18 cellular contexts compared by ENCODE assay signal in the genomic region with DNA sequence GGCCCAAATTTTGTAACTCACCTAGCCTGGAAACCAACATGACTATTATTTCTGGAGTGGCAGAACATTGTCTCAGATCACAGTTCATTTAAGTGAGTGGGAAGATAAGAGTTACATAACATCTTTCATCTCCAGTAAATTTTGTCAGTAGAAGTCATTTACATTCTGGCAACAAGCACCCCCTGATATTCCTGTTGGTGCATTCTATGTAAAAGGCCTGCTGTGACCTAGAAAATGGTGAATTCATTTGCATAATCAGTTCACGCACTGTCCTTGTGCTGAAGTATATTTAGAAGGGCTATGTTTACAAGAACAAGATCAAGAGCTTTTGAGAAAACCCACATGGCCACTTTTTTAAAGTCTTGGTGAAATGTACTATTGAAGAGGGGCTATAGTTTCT.
"Had no signal": no experiment of that assay in that cellular context is flagged by ENCODE, and none has a peak within 500 bp of the region (broad histone marks: within the 10 kb centered on the region; RNA-seq: fewer than 3 reads in every experiment).

No MANE protein-coding gene starts in this region.

- H3K36me3 ChIP-seq: heart left ventricle, sigmoid colon, thoracic aorta had no signal

- H3K4me3 ChIP-seq: coronary artery, heart left ventricle, psoas muscle, sigmoid colon, skin epidermis, thoracic aorta had no signal

- DNase-seq: effector CD4-positive, alpha-beta T cell; endodermal cell; foreskin melanocyte; heart left ventricle; hippocampal formation; kidney glomerular epithelial cell; naive thymus-derived CD4-positive, alpha-beta T cell; nephron progenitor cell; psoas muscle; sigmoid colon; stimulated activated CD4-positive, alpha-beta T cell treated with anti-CD3 and anti-CD28 coated beads, Interleukin-2, amount 100 ng/mL, for 24 hours; stimulated activated CD4-positive, alpha-beta T cell treated with anti-CD3 and anti-CD28 coated beads, Interleukin-4, amount 100 ng/mL, for 4 hours; stimulated activated naive B cell treated with anti-CD40 and anti-IgM and Interleukin-4, amounts not matched to agents 10 μg/mL and 1 μg/mL and 100 μg/mL, for 72 hours; stimulated activated naive CD8-positive, alpha-beta T cell treated with anti-CD3 and anti-CD28 coated beads, Interleukin-15, amount 100 ng/mL, for 72 hours; trophoblast cell had no signal

- H3K27ac ChIP-seq: coronary artery, heart left ventricle, psoas muscle, sigmoid colon, skin epidermis, thoracic aorta had no signal

- ATAC-seq: heart left ventricle; naive thymus-derived CD4-positive, alpha-beta T cell; psoas muscle; stimulated activated naive B cell treated with anti-CD40 and anti-IgM and Interleukin-4, amounts not matched to agents 10 μg/mL and 1 μg/mL and 100 μg/mL, for 72 hours; stimulated activated naive CD8-positive, alpha-beta T cell treated with anti-CD3 and anti-CD28 coated beads, Interleukin-15, amount 100 ng/mL, for 72 hours had no signal

- H3K9me3 ChIP-seq: psoas muscle, sigmoid colon, thoracic aorta had no signal
